ENCODE assay signal across 1 cellular context in the genomic region with DNA sequence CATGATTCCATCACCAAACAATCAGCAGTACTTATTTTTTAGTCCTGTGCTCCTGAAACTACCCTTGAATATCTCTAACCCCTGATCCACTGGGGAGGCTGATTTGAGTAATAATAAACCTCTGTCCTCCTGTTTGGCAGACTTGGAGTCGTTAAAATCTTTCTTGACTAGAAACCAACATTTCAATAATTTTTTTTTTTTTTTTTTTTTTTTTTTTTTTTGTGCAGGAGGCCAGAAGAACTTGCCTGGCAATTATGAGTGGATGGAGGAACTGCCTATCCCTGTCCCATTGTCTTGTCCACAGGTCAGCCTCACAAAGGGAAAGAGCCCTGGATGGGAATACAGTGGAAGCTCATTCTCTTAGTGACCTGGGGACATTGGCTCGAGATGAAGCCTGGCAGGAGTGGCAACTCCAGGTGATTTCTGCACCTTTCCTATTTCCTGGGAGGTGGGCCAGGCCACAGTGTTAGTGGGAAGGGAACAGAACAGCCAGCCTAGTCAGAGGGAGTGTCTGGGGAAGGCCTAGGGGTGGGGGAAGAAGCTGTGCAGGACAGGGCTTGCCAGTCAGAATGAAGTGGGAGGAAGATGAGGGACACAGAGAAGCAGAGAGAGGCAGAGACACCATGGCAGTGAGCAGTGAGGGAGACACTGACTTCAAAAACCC.
TF ChIP-seq lines count a peak whose summit lies in the region.

No MANE protein-coding gene starts in this region.

TF ChIP-seq in SK-N-SH, 30 proteins besides CTCF, POLR2A, EP300 and RAD21:
- peak; percentile 34; the same call in 1 of the 2 replicates for TF ChIP-seq NFIC (IDR thresholded peaks at IDR 0.05; ENCODE audit: borderline replicate concordance)
TF ChIP-seq in SK-N-SH: peak in this region for 1; not testable (repeated sequence) for 29.
